Comparison of ENCODE assay signal across 8 cellular contexts in the genomic region with DNA sequence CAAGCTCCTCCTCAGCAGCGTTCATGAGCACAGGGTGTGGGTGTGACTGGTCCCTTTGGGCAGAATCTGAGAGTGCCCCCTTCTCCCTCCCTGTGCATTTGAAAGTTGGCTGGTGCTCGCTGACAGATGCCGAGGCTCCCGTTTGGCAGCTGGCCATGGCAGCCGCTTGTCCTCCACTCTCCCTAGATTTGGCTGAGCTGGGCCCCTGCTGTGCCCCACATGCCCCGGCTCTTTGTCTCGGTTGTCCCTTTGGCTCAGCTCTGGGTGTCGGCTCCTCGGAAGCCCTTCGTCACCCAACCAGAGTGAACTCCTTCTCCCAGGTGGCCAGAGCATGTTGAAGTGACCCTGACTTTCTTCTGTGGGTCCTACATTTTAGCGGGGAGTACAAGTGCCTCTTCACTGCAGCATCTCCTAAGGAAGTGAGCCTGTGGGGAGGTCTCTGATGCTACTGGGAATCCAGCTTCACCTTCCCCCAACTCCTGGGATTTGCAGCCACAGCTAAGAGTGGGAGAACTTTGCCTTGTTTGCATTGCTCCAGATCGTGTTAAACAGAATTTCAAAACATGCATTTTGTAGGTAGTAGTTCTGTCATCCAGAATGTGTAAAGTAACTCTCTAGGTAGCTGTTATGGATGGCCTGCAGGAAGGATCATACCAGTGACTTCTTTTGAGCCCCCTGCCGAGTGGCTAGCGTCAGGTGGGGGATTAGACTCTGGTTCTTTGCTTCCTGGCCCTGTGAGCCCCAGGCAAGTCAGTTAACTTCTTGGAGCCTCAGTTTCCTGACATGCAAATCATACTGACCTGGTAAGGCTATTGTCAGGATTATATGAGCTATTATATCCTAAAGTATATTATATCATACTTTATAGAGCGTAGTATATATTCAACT. TPM values are rescaled to one million over a fixed set of nuclear protein-coding genes. Genes with fewer than 3 reads are reported as not detected.
A peak's percentile ranks its signal among the peaks of the same experiment; 100 is the strongest.
DNase-seq lines count a peak whose midpoint lies in the region; ATAC-seq and TF ChIP-seq lines count a peak whose summit lies in the region.

No MANE protein-coding gene starts in this region.

- peaks cover 36% of the 10 kb centered on the region for H3K4me1 ChIP-seq in SJCRH30
- H3K4me1 ChIP-seq in GM23338 (ENCODE audit: insufficient read depth): peaks cover 30% of the 10 kb centered on the region; the same call in 1 of the 2 replicates

- H3K27me3 ChIP-seq in SJCRH30 (no peaks in the 10 kb centered on the region), GM23338 (ENCODE audit: insufficient read depth) (no peaks in the 10 kb centered on the region)

- no peak overlapping the region for H3K4me2 ChIP-seq in GM23338

- TF ChIP-seq CTCF in GM23338 (conservative IDR thresholded peaks at IDR 0.05; ENCODE audit: low read depth in 2 of 2): no peak
- TF ChIP-seq CTCF in Calu3 (IDR thresholded peaks at IDR 0.05; ENCODE audit: unreplicated experiment): no peak
- TF ChIP-seq CTCF in type B pancreatic cell (conservative IDR thresholded peaks at IDR 0.05): no peak

- no peaks in the 10 kb centered on the region for H3K79me2 ChIP-seq in GM23338 (replicated peaks; ENCODE audit: insufficient read depth)

- no peaks in the 10 kb centered on the region for H4K20me1 ChIP-seq in GM23338 (replicated peaks; ENCODE audit: insufficient read depth)

- intact Hi-C loops in Calu3 (cut with micrococcal nuclease; ENCODE audit: unreplicated experiment): no loop called here

- H3K27ac Mint-ChIP-seq in GM23338 (no peak overlapping the region), Calu3 (ENCODE audit: unreplicated experiment) (no peak overlapping the region), type B pancreatic cell (no peak overlapping the region)

- H3K4me3 Mint-ChIP-seq in GM23338: no peak overlapping the region
- H3K4me3 Mint-ChIP-seq in Calu3 (ENCODE audit: low read depth, unreplicated experiment): no peak overlapping the region
- H3K4me3 Mint-ChIP-seq in type B pancreatic cell: no peak overlapping the region

- no TSS peak for BruUV-seq in Calu3 (replicated peaks; lab: Mats Ljungman, UMichigan)

- no peak for ATAC-seq in GM23338
- no peak for ATAC-seq in HG03025 (IDR thresholded peaks at IDR 0.05; ENCODE audit: low FRiP score, unreplicated experiment)

- no peaks in the 10 kb centered on the region for H3K9me3 ChIP-seq in SJCRH30 (replicated peaks)

- H3K27ac ChIP-seq in SJCRH30 (no peak overlapping the region), GM23338 (ENCODE audit: low read depth) (no peak overlapping the region)

- peak overlapping the region; percentile 12; the same call in 1 of the 2 replicates for H3K4me3 ChIP-seq in SJCRH30
- H3K4me3 ChIP-seq in GM23338: no peak overlapping the region

- H3K36me3 Mint-ChIP-seq in GM23338 (ENCODE audit: low read depth): peaks cover 6% of the 10 kb centered on the region; the same call in 1 of the 3 replicates
- peaks cover 21% of the 10 kb centered on the region for H3K36me3 Mint-ChIP-seq in Calu3 (ENCODE audit: insufficient read depth, unreplicated experiment)
- no peaks in the 10 kb centered on the region for H3K36me3 Mint-ChIP-seq in type B pancreatic cell

- H3K36me3 ChIP-seq in SJCRH30 (no peaks in the 10 kb centered on the region), GM23338 (ENCODE audit: insufficient read depth) (no peaks in the 10 kb centered on the region)

- H3K9me2 ChIP-seq in GM23338 (ENCODE audit: insufficient read depth): no peaks in the 10 kb centered on the region

- DNase-seq in COR-L47 (lab: John Stamatoyannopoulos, UW) (peak; percentile 95), NCI-H1092 (lab: John Stamatoyannopoulos, UW) (peak; percentile 69), SJCRH30 (peak; percentile 84 to 90), islet precursor cell (peak; percentile 40), GM23338 (ENCODE audit: low spot score) (no peak), Calu3 (no peak), type B pancreatic cell (ENCODE audit: extremely low spot score, unreplicated experiment) (no peak)

- no peaks in the 10 kb centered on the region for H3F3A ChIP-seq in GM23338 (replicated peaks; ENCODE audit: low read depth)

- H3K4me1 Mint-ChIP-seq in GM23338 (peaks cover 80% of the 10 kb centered on the region), Calu3 (ENCODE audit: low read depth, unreplicated experiment) (peaks cover 85% of the 10 kb centered on the region), type B pancreatic cell (ENCODE audit: unreplicated experiment) (peaks cover 43% of the 10 kb centered on the region)

- H2AFZ ChIP-seq in GM23338: no peak overlapping the region

- CTCF ChIA-PET in Calu3 (lab: Charles Lee): interaction anchor here (0.8 kb wide), 1 partner anchor 82 kb away, joined by 4 read pairs; no protein-coding TSS in a partner anchor

- H3K27me3 Mint-ChIP-seq in GM23338 (ENCODE audit: insufficient read depth, low read depth, poor library complexity) (peaks cover 9% of the 10 kb centered on the region), Calu3 (ENCODE audit: unreplicated experiment) (no peaks in the 10 kb centered on the region), type B pancreatic cell (no peaks in the 10 kb centered on the region)

- peaks cover 7% of the 10 kb centered on the region; the same call in 1 of the 3 replicates for H3K9me3 Mint-ChIP-seq in GM23338
- H3K9me3 Mint-ChIP-seq in Calu3 (ENCODE audit: low read depth, unreplicated experiment): peaks cover 2% of the 10 kb centered on the region
- H3K9me3 Mint-ChIP-seq in type B pancreatic cell: no peaks in the 10 kb centered on the region

TF ChIP-seq in GM23338, 12 proteins besides CTCF, POLR2A, EP300 and RAD21 (continues in another document):
- TF ChIP-seq NANOG (IDR thresholded peaks at IDR 0.05; ENCODE audit: borderline replicate concordance) (no peak), JUNB (IDR thresholded peaks at IDR 0.05; ENCODE audit: unreplicated experiment) (no peak), CREB1 (CRISPR knock-in tag; IDR thresholded peaks at IDR 0.05; ENCODE audit: low read depth) (no peak), EZH2 (IDR thresholded peaks at IDR 0.05; ENCODE audit: low read depth, unreplicated experiment) (no peak), ZNF114 (CRISPR knock-in tag; IDR thresholded peaks at IDR 0.05) (no peak), EZH2phosphoT487 (IDR thresholded peaks at IDR 0.05; ENCODE audit: unreplicated experiment) (no peak), STAT1 (IDR thresholded peaks at IDR 0.05; ENCODE audit: unreplicated experiment) (no peak)

RNA-seq across cellular contexts. Expression of a gene that starts 24.2 kb away (rescaled TPM):
- 51.7 and 52.4 TPM in 2 replicates for total RNA-seq in SJCRH30 (2014; rRNA removed; shearing (Covaris generic))
- total RNA-seq in GM23338 (2014; rRNA removed; shearing (Covaris generic)): 14.8 and 25.4 TPM in 2 replicates
- polyA plus RNA-seq in GM23338 (2016; fragmentation: Nextera tagmentation; extraction: Ambion mirVana): 8.3 and 9.7 TPM in 2 replicates
- 34.0 and 35.1 TPM in 2 replicates for total RNA-seq in Calu3 (2022)
- total RNA-seq in type B pancreatic cell (ENCODE audit: low replicate concordance): 13.4 and 17.8 TPM in 2 replicates

Comparison
In these comparisons a context has a peak if more than half of its experiments do, and no peak if none do; other contexts are left out.
1. DNase-seq: peak in COR-L47 (single experiment), NCI-H1092 (single experiment), SJCRH30 (2 of 2) and islet precursor cell (single experiment); none in GM23338 (single experiment), Calu3 (single experiment) and type B pancreatic cell (single experiment).